Comparison of ENCODE assay signal across 1 cellular context in genomic region chr2:12488365-12488972, GRCh38.
TF ChIP-seq lines count a peak whose summit lies in the region.

No MANE protein-coding gene starts in this region.

TF ChIP-seq in GM23338, 12 proteins besides CTCF, POLR2A, EP300 and RAD21 (continued from another document):
- TF ChIP-seq ZNF331 (CRISPR knock-in tag; IDR thresholded peaks at IDR 0.05; ENCODE audit: low read depth) (no peak), CREB1 (CRISPR knock-in tag; IDR thresholded peaks at IDR 0.05; ENCODE audit: low read depth) (no peak), EZH2phosphoT487 (IDR thresholded peaks at IDR 0.05; ENCODE audit: unreplicated experiment) (no peak), EZH2 (IDR thresholded peaks at IDR 0.05; ENCODE audit: low read depth, unreplicated experiment) (no peak), NANOG (IDR thresholded peaks at IDR 0.05; ENCODE audit: borderline replicate concordance) (no peak), POLR2AphosphoS5 (IDR thresholded peaks at IDR 0.05; ENCODE audit: low read depth) (no peak)
